Comparison of ENCODE assay signal across 11 cellular contexts in genomic region chr22:38177044-38177443, GRCh38. TPM values are rescaled to one million over a fixed set of nuclear protein-coding genes. Genes with fewer than 3 reads are reported as not detected.
A peak's percentile ranks its signal among the peaks of the same experiment; 100 is the strongest.
DNase-seq lines count a peak whose midpoint lies in the region; ATAC-seq, FAIRE-seq and TF ChIP-seq lines count a peak whose summit lies in the region.
"Had no signal": no experiment of that assay in that cellular context is flagged by ENCODE, and none has a peak within 500 bp of the region (broad histone marks: within the 10 kb centered on the region; RNA-seq: fewer than 3 reads in every experiment).

No MANE protein-coding gene starts in this region.

- 0 out of 2 replicates have a peak overlapping the region, but pooled peaks have one; percentile 19 for H2AK5ac ChIP-seq in H1 (ENCODE audit: low read depth, low read length)

- no peak overlapping the region for H3K27ac ChIP-seq in CD4-positive, CD25-positive, alpha-beta regulatory T cell (ENCODE audit: insufficient read depth, low read length, poor library complexity, severe bottlenecking)
- H3K27ac ChIP-seq in MM.1S (ENCODE audit: low read length) (peak overlapping the region; percentile 57; the same call in 1 of the 2 replicates), H1 (ENCODE audit: low read depth, low read length) (no peak overlapping the region), prostate gland (peak overlapping the region; percentile 95 to 99)

- CTCF ChIA-PET in H1 (lab: Charles Lee; ENCODE audit: partially characterized antibody) = interaction anchor here (1.0 to 3.9 kb wide), 6 partner anchors 13 to 122 kb away, joined by 3 to 24 read pairs (median 4); partner anchors contain the start of gene PICK1

- no peak overlapping the region for H2AFZ ChIP-seq in MM.1S (ENCODE audit: low read length)
- no peak overlapping the region for H2AFZ ChIP-seq in H1 (ENCODE audit: low read length)

- H2BK20ac ChIP-seq in H1 (ENCODE audit: low read length) = no peak overlapping the region

- no peaks in the 10 kb centered on the region for H3K9me3 ChIP-seq in CD4-positive, CD25-positive, alpha-beta regulatory T cell (ENCODE audit: control insufficient read depth in 2 of 2, low read length in 2 of 2)
- H3K9me3 ChIP-seq in MM.1S (replicated peaks; ENCODE audit: insufficient read depth, low read length) (no peaks in the 10 kb centered on the region), H1 (ENCODE audit: insufficient read depth in 2 of 2, low read depth in 1 of 2, low read length in 1 of 2) (no peaks in the 10 kb centered on the region), prostate gland (no peaks in the 10 kb centered on the region)

- TF ChIP-seq POLR2A in H1 (IDR thresholded peaks at IDR 0.05; ENCODE audit: control extremely low read depth in 1 of 2, low read depth in 2 of 2, low read length in 2 of 2) (no peak), prostate gland (IDR thresholded peaks at IDR 0.05) (no peak)

- H3K4me3 ChIP-seq in CD4-positive, CD25-positive, alpha-beta regulatory T cell (ENCODE audit: low read depth, low read length) = no peak overlapping the region
- H3K4me3 ChIP-seq in MM.1S (ENCODE audit: low read length) (no peak overlapping the region), H1 (ENCODE audit: extremely low read depth in 1 of 4, insufficient read depth in 2 of 4, low read depth in 3 of 4, low read length in 4 of 4) (no peak overlapping the region), prostate gland (no peak overlapping the region)

- no peak overlapping the region for H2BK120ac ChIP-seq in H1 (replicated peaks; ENCODE audit: low read depth, low read length)

- 0 out of 2 replicates have a peak overlapping the region, but pooled peaks have one; percentile 71 for H2BK12ac ChIP-seq in H1 (ENCODE audit: low read depth, low read length)

- H3K18ac ChIP-seq in H1 (ENCODE audit: extremely low read depth, low read length) = no peak overlapping the region

- peak overlapping the region in 2 of 3 donors; percentile 4 to 69 for H3K27ac Mint-ChIP-seq in CD4-positive, CD25-positive, alpha-beta regulatory T cell

- no peak overlapping the region for H4K5ac ChIP-seq in H1 (ENCODE audit: insufficient read length, low read depth, low read length)

- no peak for TF ChIP-seq EP300 in H1 (IDR thresholded peaks at IDR 0.05; ENCODE audit: borderline replicate concordance in 1 of 2, low read depth in 2 of 2, low read length in 2 of 2)

- H3K36me3 ChIP-seq in CD4-positive, CD25-positive, alpha-beta regulatory T cell (ENCODE audit: control insufficient read depth, insufficient read depth, low read length) = no peaks in the 10 kb centered on the region
- H3K36me3 ChIP-seq in MM.1S (replicated peaks; ENCODE audit: insufficient read depth, low read length) (no peaks in the 10 kb centered on the region), H1 (ENCODE audit: control insufficient read depth in 2 of 4, insufficient read depth in 4 of 4, low read length in 3 of 4) (no peaks in the 10 kb centered on the region), prostate gland (no peaks in the 10 kb centered on the region)

- H3K4me1 Mint-ChIP-seq in CD4-positive, CD25-positive, alpha-beta regulatory T cell = peaks cover 20 to 71% (median 35%) of the 10 kb centered on the region in 4 donors

- no peak for TF ChIP-seq RAD21 in H1 (IDR thresholded peaks at IDR 0.05 in 1 of 2, conservative IDR thresholded peaks at IDR 0.05 in 1 of 2; ENCODE audit: low read depth in 2 of 2, low read length in 2 of 2)

- H3K4me3 Mint-ChIP-seq in CD4-positive, CD25-positive, alpha-beta regulatory T cell = peak overlapping the region in 1 of 4 donors; percentile 64

- no peak for FAIRE-seq in H1 (lab: Jason Lieb, UNC)

- intact Hi-C loops in prostate gland (cut with DNase I) = loop anchor here (10.0 kb wide), 1 partner anchor 62 kb away; the partner anchor contains the start of gene BAIAP2L2

- H2BK5ac ChIP-seq in H1 (ENCODE audit: low read depth, low read length) = no peak overlapping the region

- H3K23ac ChIP-seq in H1 (ENCODE audit: insufficient read length) = no peak overlapping the region

- POLR2A ChIA-PET in H1 (lab: Charles Lee; ENCODE audit: partially characterized antibody) = interaction anchor here (1.2 to 1.7 kb wide), 2 partner anchors 15 to 107 kb away, joined by 3 to 4 read pairs; no protein-coding TSS in a partner anchor

- H3K9me3 Mint-ChIP-seq in CD4-positive, CD25-positive, alpha-beta regulatory T cell = peaks cover 0 to 2% (median 0%) of the 10 kb centered on the region in 7 donors

- ATAC-seq in CD4-positive, CD25-positive, alpha-beta regulatory T cell (ENCODE audit: low read depth in 2 of 2) = no peak
- ATAC-seq in GM19395 (IDR thresholded peaks at IDR 0.05; ENCODE audit: unreplicated experiment) = no peak
- no peak for ATAC-seq in GM19351 (IDR thresholded peaks at IDR 0.05; ENCODE audit: unreplicated experiment)
- ATAC-seq in HG03095 (IDR thresholded peaks at IDR 0.05; ENCODE audit: unreplicated experiment) = no peak

- no peak for DNase-seq in CD4-positive, CD25-positive, alpha-beta regulatory T cell
- DNase-seq in MM.1S = peak; percentile 28
- DNase-seq in H1 (ENCODE audit: low read depth in 1 of 2, low spot score in 2 of 2) = no peak
- no peak for DNase-seq in prostate gland (ENCODE audit: low spot score)
- no peak for DNase-seq in stimulated activated CD4-positive, alpha-beta T cell treated with anti-CD3 and anti-CD28 coated beads, Interleukin-1b, Interleukin-23, amount 100 ng/mL, for 48 hours
- DNase-seq: activated CD4-positive, alpha-beta T cell treated with anti-CD3 and anti-CD28 coated beads for 1 hour; NCI-H1436 treated with DMSO at 0.1 percent for 48 hours; stimulated activated CD4-positive, alpha-beta T cell treated with anti-CD3 and anti-CD28 coated beads, Interleukin-2, amount 100 ng/mL, for 24 hours had no signal

- H3K79me2 ChIP-seq in MM.1S (ENCODE audit: low read length) (peaks cover 13% of the 10 kb centered on the region), H1 (ENCODE audit: control insufficient read depth in 1 of 2, insufficient read depth in 2 of 2, low read length in 2 of 2) (no peaks in the 10 kb centered on the region)

- H4K20me1 ChIP-seq in MM.1S (ENCODE audit: insufficient read depth, low read length) (no peaks in the 10 kb centered on the region), H1 (replicated peaks in 1 of 2; ENCODE audit: control insufficient read depth in 1 of 2, insufficient read depth in 2 of 2, low read length in 2 of 2) (no peaks in the 10 kb centered on the region)

- no peak overlapping the region; the same call in 1 of the 2 replicates for H4K8ac ChIP-seq in H1 (ENCODE audit: extremely low read depth, insufficient read depth, low read length)

- no peaks in the 10 kb centered on the region for H3K9me2 ChIP-seq in MM.1S (replicated peaks; ENCODE audit: insufficient read depth, low read length)

- TF ChIP-seq CTCF in MM.1S (IDR thresholded peaks at IDR 0.05; ENCODE audit: low read length) (no peak), H1 (IDR thresholded peaks at IDR 0.05; ENCODE audit: control extremely low read depth in 1 of 3, insufficient read depth in 1 of 3, low read depth in 1 of 3, low read length in 3 of 3) (no peak), prostate gland (IDR thresholded peaks at IDR 0.05) (no peak)

- H3K9ac ChIP-seq in MM.1S (ENCODE audit: low read length) (peak overlapping the region; percentile 35; the same call in 1 of the 2 replicates), H1 (replicated peaks in 1 of 4; ENCODE audit: extremely low read depth in 1 of 4, low read depth in 3 of 4, low read length in 3 of 4) (no peak overlapping the region)

- H3K4ac ChIP-seq in H1 (replicated peaks; ENCODE audit: insufficient read length, low read depth, low read length) = no peak overlapping the region

- peak overlapping the region; percentile 22 for H4K91ac ChIP-seq in H1 (replicated peaks; ENCODE audit: insufficient read length, low read length)

- H3K23me2 ChIP-seq in H1 (ENCODE audit: low read depth, low read length) = peaks cover 4% of the 10 kb centered on the region

- H3K14ac ChIP-seq in H1 (ENCODE audit: insufficient read length) = no peak overlapping the region

- no peak overlapping the region for H2BK15ac ChIP-seq in H1 (ENCODE audit: low read length)

- H3K56ac ChIP-seq in H1 (replicated peaks; ENCODE audit: insufficient read length, low read depth, low read length) = no peak overlapping the region

- H3K4me2 ChIP-seq in MM.1S (ENCODE audit: low read depth, low read length) (peak overlapping the region; percentile 40; the same call in 1 of the 2 replicates), H1 (ENCODE audit: insufficient read depth in 1 of 2, low read depth in 2 of 2, low read length in 2 of 2) (no peak overlapping the region)

- peaks cover 22% of the 10 kb centered on the region for H3F3A ChIP-seq in MM.1S (ENCODE audit: insufficient read depth, low read length)

- H3K4me1 ChIP-seq in CD4-positive, CD25-positive, alpha-beta regulatory T cell (ENCODE audit: control insufficient read depth, insufficient read depth, low read length, poor library complexity, severe bottlenecking) = peaks cover 36% of the 10 kb centered on the region
- H3K4me1 ChIP-seq in MM.1S (ENCODE audit: low read length) = peaks cover 28% of the 10 kb centered on the region
- peaks cover 0 to 16% (median 10%) of the 10 kb centered on the region in 4 experiments; a peak in 6 of 7 replicates for H3K4me1 ChIP-seq in H1 (replicated peaks in 1 of 4; ENCODE audit: control insufficient read depth in 3 of 4, insufficient read depth in 4 of 4, low read length in 3 of 4)
- H3K4me1 ChIP-seq in prostate gland (replicated peaks) = peaks cover 22% of the 10 kb centered on the region

- H3K79me1 ChIP-seq in H1 (ENCODE audit: low read depth, low read length) = no peaks in the 10 kb centered on the region

- H3K36me3 Mint-ChIP-seq in CD4-positive, CD25-positive, alpha-beta regulatory T cell = peaks cover 7% of the 10 kb centered on the region

- WGBS in H1 (ENCODE audit: extremely low coverage in 1 of 2, insufficient coverage in 1 of 2, insufficient read length in 1 of 2, insufficient replicate concordance in 2 of 2, low coverage in 1 of 2, low lambda C conversion rate in 2 of 2, missing lambda C conversion rate in 1 of 2), 2 experiments = 100% methylated on average over 4 of the region's 4 CpGs; no CpG with 5 or more reads in 1 of the 2 experiments
- 97% methylated on average over 4 of the region's 4 CpGs for WGBS in prostate gland

- H3K27me3 ChIP-seq in CD4-positive, CD25-positive, alpha-beta regulatory T cell (ENCODE audit: control insufficient read depth, insufficient read depth, low read length) = no peaks in the 10 kb centered on the region
- H3K27me3 ChIP-seq in MM.1S (replicated peaks; ENCODE audit: insufficient read depth, low read length) = no peaks in the 10 kb centered on the region
- no peaks in the 10 kb centered on the region for H3K27me3 ChIP-seq in H1 (replicated peaks in 1 of 4; ENCODE audit: control insufficient read depth in 3 of 4, extremely low read depth in 1 of 4, insufficient read depth in 3 of 4, low read length in 3 of 4)
- H3K27me3 ChIP-seq in prostate gland (replicated peaks; ENCODE audit: insufficient read depth) = no peaks in the 10 kb centered on the region

- H3K27me3 Mint-ChIP-seq in CD4-positive, CD25-positive, alpha-beta regulatory T cell = no peaks in the 10 kb centered on the region

RNA-seq across cellular contexts. Expression of gene PLA2G6, which starts 4.6 kb away (rescaled TPM):
- 137 TPM for total RNA-seq in CD4-positive, CD25-positive, alpha-beta regulatory T cell
- 1 to 10 TPM; 2.6 to 6.9 (median 5.4) TPM for polyA plus RNA-seq in CD4-positive, CD25-positive, alpha-beta regulatory T cell
- total RNA-seq in H1 (2021; fragmentation: NEBNext Ultra II Directional; extraction: Animal tissue kit (Norgen Biotek cat#: 25700)) = 13.2 and 14.2 TPM in 2 replicates
- 21.0 and 36.0 TPM in 2 replicates for polyA plus RNA-seq in H1 (2011; rRNA removed)
- 22.6 TPM for polyA plus RNA-seq in H1 (2011; cell fraction: cytosol; rRNA removed)
- 133 TPM for polyA plus RNA-seq in H1 (2011; cell fraction: nucleus; rRNA removed)
- polyA plus RNA-seq in H1 (2012, experiment 1 of 2) = 12.9 to 21.4 TPM (median 16.6 TPM) in 4 replicates
- 9.4 TPM for polyA plus RNA-seq in H1 (2012, experiment 2 of 2)
- 8.7 TPM for polyA plus RNA-seq in H1 (2013, experiment 1 of 2)
- polyA plus RNA-seq in H1 (2013, experiment 2 of 2) = 7.3 TPM
- polyA minus RNA-seq in H1 (2011; rRNA and poly(A)+ RNA removed) = 43.1 and 49.8 TPM in 2 replicates
- 21.7 TPM for polyA minus RNA-seq in H1 (2011; cell fraction: cytosol; rRNA and poly(A)+ RNA removed)
- 103 TPM for polyA minus RNA-seq in H1 (2011; cell fraction: nucleus; rRNA and poly(A)+ RNA removed)
- total RNA-seq in prostate gland = 100 to 1,000 TPM in 1 of 2 donors, 10 to 100 TPM in 1; 61.5 to 138 TPM

RNA-seq across cellular contexts. Expression of gene MAFF, which starts 24.8 kb away (rescaled TPM):
- 39.4 TPM for total RNA-seq in CD4-positive, CD25-positive, alpha-beta regulatory T cell
- polyA plus RNA-seq in CD4-positive, CD25-positive, alpha-beta regulatory T cell = 1 to 10 TPM; 1.4 to 2.4 (median 2.0) TPM
- 6.2 and 6.3 TPM in 2 replicates for total RNA-seq in H1 (2021; fragmentation: NEBNext Ultra II Directional; extraction: Animal tissue kit (Norgen Biotek cat#: 25700))
- polyA plus RNA-seq in H1 (2011; rRNA removed) = 1.5 and 2.4 TPM in 2 replicates
- polyA plus RNA-seq in H1 (2011; cell fraction: cytosol; rRNA removed) = 2.9 TPM
- 2.1 TPM for polyA plus RNA-seq in H1 (2011; cell fraction: nucleus; rRNA removed)
- polyA plus RNA-seq in H1 (2012, experiment 1 of 2) = 3.3 to 4.4 TPM (median 4.0 TPM) in 4 replicates
- polyA plus RNA-seq in H1 (2012, experiment 2 of 2) = 4.4 TPM
- polyA plus RNA-seq in H1 (2013, experiment 1 of 2) = 4.0 TPM
- polyA plus RNA-seq in H1 (2013, experiment 2 of 2) = 4.0 TPM
- 1.0 and 1.3 TPM in 2 replicates for polyA minus RNA-seq in H1 (2011; rRNA and poly(A)+ RNA removed)
- 3.1 TPM for polyA minus RNA-seq in H1 (2011; cell fraction: cytosol; rRNA and poly(A)+ RNA removed)
- polyA minus RNA-seq in H1 (2011; cell fraction: nucleus; rRNA and poly(A)+ RNA removed) = 4.4 TPM
- 10 to 100 TPM; 23.6 to 26.0 TPM for total RNA-seq in prostate gland

Comparison
In these comparisons a context has a peak if more than half of its experiments do, and no peak if none do; other contexts are left out.
1. H3K27ac ChIP-seq: peak in MM.1S (single experiment) and prostate gland (2 of 2); none in CD4-positive, CD25-positive, alpha-beta regulatory T cell (single experiment) and H1 (single experiment).